Comparison of ENCODE assay signal across 22 cellular contexts in the genomic region with DNA sequence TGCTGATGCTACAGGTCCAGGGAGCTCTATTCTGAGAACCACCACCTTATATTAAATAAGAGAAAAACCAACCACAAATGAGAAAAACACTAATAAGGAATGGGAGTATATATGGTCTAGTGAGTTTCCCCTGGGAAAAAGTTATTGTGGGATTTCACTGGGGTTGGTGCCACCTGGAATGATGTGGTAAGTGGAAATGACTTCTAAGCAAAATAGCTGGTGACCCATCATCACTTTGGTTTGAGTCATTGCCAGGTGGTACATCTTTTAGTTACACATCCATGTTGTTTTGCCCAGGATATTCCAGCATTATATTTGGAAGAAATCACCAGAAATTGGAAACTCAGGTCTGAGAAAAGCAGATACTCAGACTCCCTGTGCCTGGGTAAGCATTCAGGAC.
DNase-seq lines count a peak whose midpoint lies in the region; ATAC-seq and TF ChIP-seq lines count a peak whose summit lies in the region.
"Had no signal": no experiment of that assay in that cellular context is flagged by ENCODE, and none has a peak within 500 bp of the region (broad histone marks: within the 10 kb centered on the region; RNA-seq: fewer than 3 reads in every experiment).

No MANE protein-coding gene starts in this region.

- TF ChIP-seq POLR2A in ovary (IDR thresholded peaks at IDR 0.05), result no peak

- no peak overlapping the region for H3K27ac ChIP-seq in ovary
- H3K27ac ChIP-seq: KMS-11, Peyer's patch had no signal

- no peaks in the 10 kb centered on the region for H3K27me3 ChIP-seq in ovary
- H3K27me3 ChIP-seq: Peyer's patch had no signal

- no peak overlapping the region for H3K4me3 ChIP-seq in AG10803 (ENCODE audit: low read length)
- no peak overlapping the region for H3K4me3 ChIP-seq in astrocyte of the cerebellum (ENCODE audit: low read depth, low read length)
- no peak overlapping the region for H3K4me3 ChIP-seq in ovary
- H3K4me3 ChIP-seq: Peyer's patch had no signal

- DNase-seq in AG10803 (ENCODE audit: low read depth) (peak; percentile 63), HT1080 (ENCODE audit: low read depth) (peak; percentile 48), astrocyte of the cerebellum (ENCODE audit: low read depth) (peak; percentile 47), glomerular visceral epithelial cell (ENCODE audit: extremely low spot score) (peak; percentile 96), sciatic nerve (ENCODE audit: low spot score) (no peak), ovary (no peak)
- no peak for DNase-seq in stimulated activated CD4-positive, alpha-beta T cell treated with anti-CD3 and anti-CD28 coated beads, Interleukin-1b, Interleukin-23, amount 100 ng/mL, for 48 hours
- no peak for DNase-seq in stimulated activated CD4-positive, alpha-beta T cell treated with anti-CD3 and anti-CD28 coated beads, Interleukin-2, amount 100 ng/mL, for 48 hours
- DNase-seq: CD4-positive, CD25-positive, alpha-beta regulatory T cell; H9; IMR-90; MV-4-11; NCI-H1105 treated with DMSO at 0.1 percent for 48 hours; NCI-H1694; NCI-H2081; NCI-H2171; NCI-H345; NCI-H524; NCI-H82; Peyer's patch; Right ventricle myocardium superior had no signal

- TF ChIP-seq EP300 in ovary (IDR thresholded peaks at IDR 0.05), result no peak

- H3K9me3 ChIP-seq in ovary, result no peaks in the 10 kb centered on the region
- H3K9me3 ChIP-seq: Peyer's patch had no signal

- TF ChIP-seq CTCF in AG10803 (conservative IDR thresholded peaks at IDR 0.05; ENCODE audit: low read length) (no peak), astrocyte of the cerebellum (IDR thresholded peaks at IDR 0.05; ENCODE audit: low read depth, low read length, missing control alignments) (no peak), ovary (IDR thresholded peaks at IDR 0.05) (no peak)

- no peaks in the 10 kb centered on the region for H3K4me1 ChIP-seq in ovary (ENCODE audit: insufficient read depth)
- H3K4me1 ChIP-seq: Peyer's patch had no signal

- intact Hi-C loops in sciatic nerve (cut with DNase I) (no loop called here), ovary (cut with DNase I) (no loop called here)

- in situ Hi-C loops in astrocyte of the cerebellum (cut with HindIII; ENCODE audit: low sequenced_read_pairs), result no loop called here

- no peak for ATAC-seq in sciatic nerve

- no peaks in the 10 kb centered on the region for H3K36me3 ChIP-seq in ovary
- H3K36me3 ChIP-seq: Peyer's patch had no signal

Comparison
In these comparisons a context has a peak if more than half of its experiments do, and no peak if none do; other contexts are left out.
1. DNase-seq: peak in AG10803 (single experiment), HT1080 (single experiment), astrocyte of the cerebellum (single experiment) and glomerular visceral epithelial cell (single experiment); none in stimulated activated CD4-positive, alpha-beta T cell treated with anti-CD3 and anti-CD28 coated beads, Interleukin-1b, Interleukin-23, amount 100 ng/mL, for 48 hours (single experiment), sciatic nerve (single experiment), stimulated activated CD4-positive, alpha-beta T cell treated with anti-CD3 and anti-CD28 coated beads, Interleukin-2, amount 100 ng/mL, for 48 hours (0 of 2) and ovary (0 of 5).